Comparison of ENCODE assay signal across 8 cellular contexts in genomic region chr7:24401628-24402593, GRCh38.
DNase-seq lines count a peak whose midpoint lies in the region; ATAC-seq, FAIRE-seq and TF ChIP-seq lines count a peak whose summit lies in the region.

No MANE protein-coding gene starts in this region.

- intact Hi-C loops in CD14-positive monocyte (cut with micrococcal nuclease), result loop anchor here in 1 of 2 donors (10.0 kb wide), 1 partner anchor 693 kb away; no protein-coding TSS in a partner anchor
- intact Hi-C loops in lower leg skin (cut with DNase I; ENCODE audit: low total_unique reads), result no loop called here

- peak; percentile 16 for TF ChIP-seq CTCF in CD14-positive monocyte (IDR thresholded peaks at IDR 0.05)
- peak; percentile 62 for TF ChIP-seq CTCF in choroid plexus epithelial cell (conservative IDR thresholded peaks at IDR 0.05; ENCODE audit: low read depth, low read length)
- peak; percentile 17 for TF ChIP-seq CTCF in nephron progenitor cell (IDR thresholded peaks at IDR 0.05)
- TF ChIP-seq CTCF in lower leg skin (IDR thresholded peaks at IDR 0.05), result no peak

- WGBS in lower leg skin, 2 donors, result 45 to 46% methylated on average over 14 to 15 of the region's 15 CpGs

- H3K27ac Mint-ChIP-seq in CD14-positive monocyte (no peak overlapping the region), nephron progenitor cell (no peak overlapping the region)

- H3K36me3 Mint-ChIP-seq in CD14-positive monocyte (no peaks in the 10 kb centered on the region), nephron progenitor cell (ENCODE audit: low read depth) (no peaks in the 10 kb centered on the region)

- H3K4me3 ChIP-seq in choroid plexus epithelial cell (ENCODE audit: low read depth, low read length) (peak overlapping the region; percentile 52), lower leg skin (ENCODE audit: low read depth, poor library complexity, severe bottlenecking) (no peak overlapping the region)

- DNase-seq in CD14-positive monocyte (ENCODE audit: low spot score) (no peak), GM19239 (ENCODE audit: insufficient read length, low spot score) (no peak), NCI-H146 (lab: John Stamatoyannopoulos, UW) (peak; percentile 46), choroid plexus epithelial cell (ENCODE audit: low read depth) (peak; percentile 70), nephron progenitor cell (no peak), lower leg skin (ENCODE audit: low spot score in 2 of 2) (no peak)
- DNase-seq in activated CD4-positive, alpha-beta T cell treated with anti-CD3 and anti-CD28 coated beads, Interleukin-2, amount 50 U/mL, for 4 hours, result no peak

- H3K9me3 Mint-ChIP-seq in CD14-positive monocyte (peaks cover 0 to 3% (median 0%) of the 10 kb centered on the region in 7 donors), nephron progenitor cell (no peaks in the 10 kb centered on the region)

- ATAC-seq in HG02759 (IDR thresholded peaks at IDR 0.05; ENCODE audit: unreplicated experiment), result no peak

- no peak overlapping the region for H3K4me3 Mint-ChIP-seq in CD14-positive monocyte
- no peak overlapping the region for H3K4me3 Mint-ChIP-seq in nephron progenitor cell

- no peak for TF ChIP-seq POLR2A in lower leg skin (IDR thresholded peaks at IDR 0.05)

- H3K27me3 Mint-ChIP-seq in CD14-positive monocyte (ENCODE audit: low read depth in 3 of 3), result peaks cover 0 to 6% (median under 1%) of the 10 kb centered on the region in 3 donors
- H3K27me3 Mint-ChIP-seq in nephron progenitor cell (ENCODE audit: low read depth, poor library complexity), result peaks cover 34% of the 10 kb centered on the region

- H3K4me1 Mint-ChIP-seq in CD14-positive monocyte (no peaks in the 10 kb centered on the region), nephron progenitor cell (peaks cover 31% of the 10 kb centered on the region)

- FAIRE-seq in GM19239 (lab: Jason Lieb, UNC), result peak; percentile 79

Comparison
In these comparisons a context has a peak if more than half of its experiments do, and no peak if none do; other contexts are left out.
1. DNase-seq: peak in NCI-H146 (single experiment) and choroid plexus epithelial cell (single experiment); none in CD14-positive monocyte (single experiment), GM19239 (single experiment), nephron progenitor cell (single experiment), activated CD4-positive, alpha-beta T cell treated with anti-CD3 and anti-CD28 coated beads, Interleukin-2, amount 50 U/mL, for 4 hours (0 of 2) and lower leg skin (0 of 2).
2. CTCF ChIP-seq: peak in CD14-positive monocyte (single experiment), choroid plexus epithelial cell (single experiment) and nephron progenitor cell (single experiment); none in lower leg skin (0 of 3).